1 cellular context compared by ENCODE assay signal in the genomic region with DNA sequence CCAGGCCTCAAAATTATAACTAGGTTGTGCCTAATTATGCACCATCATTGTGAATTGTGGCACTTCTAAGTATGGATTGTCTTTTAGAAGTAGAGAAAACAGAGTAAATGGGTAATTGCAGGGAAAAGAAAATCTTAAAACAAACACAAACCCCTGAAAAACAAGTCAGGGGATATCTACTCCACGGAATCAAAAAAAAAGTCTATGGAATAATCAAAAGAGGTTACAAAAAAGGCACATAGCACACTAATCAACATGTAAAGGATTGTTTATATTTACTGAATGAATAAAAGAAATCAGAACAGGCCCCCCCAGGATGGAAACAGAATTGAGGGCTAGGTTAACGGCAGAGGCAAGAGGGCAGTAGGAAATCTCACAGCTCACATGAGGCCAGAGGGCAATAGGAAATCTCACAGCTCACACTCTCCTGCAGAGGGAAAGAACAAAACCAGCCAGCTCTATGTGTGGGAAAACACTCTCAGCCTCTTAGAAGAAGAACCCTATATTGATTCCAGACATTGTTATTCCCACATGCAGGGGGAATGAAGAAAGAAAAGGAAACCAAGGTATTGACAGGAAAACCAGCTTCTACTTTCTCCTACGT.
TF ChIP-seq lines count a peak whose summit lies in the region.

No MANE protein-coding gene starts in this region.

TF ChIP-seq in GM23338, 12 proteins besides CTCF, POLR2A, EP300 and RAD21 (continued from another document):
- no peak for TF ChIP-seq NANOG (IDR thresholded peaks at IDR 0.05; ENCODE audit: borderline replicate concordance)
- no peak for TF ChIP-seq STAT1 (IDR thresholded peaks at IDR 0.05; ENCODE audit: unreplicated experiment)
